In the genomic region with DNA sequence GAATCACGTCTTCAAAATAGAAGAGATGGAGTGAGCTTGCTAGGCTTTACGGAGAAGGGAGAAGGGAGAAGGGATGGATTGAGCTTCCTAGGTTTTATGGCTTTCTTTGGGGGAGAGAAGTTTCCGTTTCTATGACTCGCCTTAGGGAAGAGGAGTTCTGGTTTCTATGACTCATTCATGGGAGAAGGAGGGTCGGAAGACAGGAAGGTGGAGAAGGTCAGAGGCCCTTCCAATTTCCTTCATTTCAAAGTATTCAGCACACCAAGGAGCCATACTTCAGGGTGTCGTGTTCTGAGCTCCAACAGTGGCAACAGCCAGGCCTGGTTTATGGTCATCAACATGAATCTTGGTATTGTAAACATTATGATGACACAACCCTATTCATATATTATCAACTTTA, we compare ENCODE assay signal across 15 cellular contexts.
DNase-seq lines count a peak whose midpoint lies in the region; TF ChIP-seq lines count a peak whose summit lies in the region.
"Had no signal": no experiment of that assay in that cellular context is flagged by ENCODE, and none has a peak within 500 bp of the region (broad histone marks: within the 10 kb centered on the region; RNA-seq: fewer than 3 reads in every experiment).

No MANE protein-coding gene starts in this region.

- no peaks in the 10 kb centered on the region for H3K36me3 Mint-ChIP-seq in HFFc6 (ENCODE audit: low read depth)
- H3K36me3 Mint-ChIP-seq in type B pancreatic cell: no peaks in the 10 kb centered on the region
- H3K36me3 Mint-ChIP-seq: CD4-positive, alpha-beta memory T cell had no signal

- no peak overlapping the region for H3K27ac ChIP-seq in RWPE1

- H3K27me3 Mint-ChIP-seq in HFFc6 (ENCODE audit: insufficient read depth) (peaks cover 1% of the 10 kb centered on the region; the same call in 1 of the 2 replicates), type B pancreatic cell (no peaks in the 10 kb centered on the region)
- H3K27me3 Mint-ChIP-seq: activated CD4-positive, alpha-beta T cell treated with anti-CD3 and anti-CD28 coated beads for 36 hours; CD4-positive, alpha-beta memory T cell had no signal

- no peak for TF ChIP-seq CTCF in HFFc6 (IDR thresholded peaks at IDR 0.05)
- no peak for TF ChIP-seq CTCF in RWPE1 (conservative IDR thresholded peaks at IDR 0.05; ENCODE audit: low read depth)
- TF ChIP-seq CTCF in type B pancreatic cell (conservative IDR thresholded peaks at IDR 0.05): no peak

- H3K9me3 Mint-ChIP-seq in HFFc6 (no peaks in the 10 kb centered on the region), type B pancreatic cell (no peaks in the 10 kb centered on the region)
- H3K9me3 Mint-ChIP-seq: CD4-positive, alpha-beta memory T cell; T-helper 1 cell treated with Interleukin-12 subunit alpha and Interleukin-12 subunit beta and Interleukin-4 antibody, amounts not matched to agents 30 μg/mL and 1 μg/mL, for 36 hours had no signal

- H3K4me1 Mint-ChIP-seq in HFFc6 (ENCODE audit: low read depth) (peaks cover 30% of the 10 kb centered on the region), type B pancreatic cell (ENCODE audit: unreplicated experiment) (no peaks in the 10 kb centered on the region)
- H3K4me1 Mint-ChIP-seq: activated CD4-positive, alpha-beta T cell treated with anti-CD3 and anti-CD28 coated beads for 36 hours; CD4-positive, alpha-beta memory T cell had no signal

- POLR2A ChIA-PET in RWPE1 (lab: Yijun Ruan, JAX; ENCODE audit: low non-redundant PET): no interaction called here

- DNase-seq in HFFc6 (peak; percentile 35), RWPE1 (ENCODE audit: low spot score) (peak; percentile 24), fibroblast of peridontal ligament (ENCODE audit: extremely low read depth) (peak; percentile 18), stromal cell of bone marrow (ENCODE audit: low read depth) (peak; percentile 3), AG20443 (ENCODE audit: low spot score) (no peak), GM03348 (ENCODE audit: low spot score) (no peak), type B pancreatic cell (ENCODE audit: extremely low spot score, unreplicated experiment) (no peak)
- DNase-seq: activated CD4-positive, alpha-beta T cell treated with anti-CD3 and anti-CD28 coated beads for 36 hours; CD4-positive, alpha-beta memory T cell; erythroblast; NCI-H1105 treated with DMSO at 0.1 percent for 48 hours; NCI-H446 treated with DMSO at 0.1 percent for 48 hours; RPMI8226; stimulated activated naive CD4-positive, alpha-beta T cell had no signal

- CTCF ChIA-PET in RWPE1 (lab: Yijun Ruan, JAX): no interaction called here

- H3K4me3 Mint-ChIP-seq in HFFc6 (peak overlapping the region; percentile 41; the same call in 1 of the 2 replicates), type B pancreatic cell (no peak overlapping the region)
- H3K4me3 Mint-ChIP-seq: activated CD4-positive, alpha-beta T cell treated with anti-CD3 and anti-CD28 coated beads for 36 hours; CD4-positive, alpha-beta memory T cell; T-helper 1 cell treated with Interleukin-12 subunit alpha and Interleukin-12 subunit beta and Interleukin-4 antibody, amounts not matched to agents 30 μg/mL and 1 μg/mL, for 36 hours had no signal

- H3K27ac Mint-ChIP-seq in HFFc6: peak overlapping the region; percentile 62
- no peak overlapping the region for H3K27ac Mint-ChIP-seq in type B pancreatic cell
- H3K27ac Mint-ChIP-seq: activated CD4-positive, alpha-beta T cell treated with anti-CD3 and anti-CD28 coated beads for 36 hours; CD4-positive, alpha-beta memory T cell; T-helper 1 cell treated with Interleukin-12 subunit alpha and Interleukin-12 subunit beta and Interleukin-4 antibody, amounts not matched to agents 30 μg/mL and 1 μg/mL, for 36 hours had no signal

Comparison
In these comparisons a context has a peak if more than half of its experiments do, and no peak if none do; other contexts are left out.
1. DNase-seq: peak in HFFc6 (single experiment), RWPE1 (single experiment), fibroblast of peridontal ligament (single experiment) and stromal cell of bone marrow (single experiment); none in AG20443 (single experiment), GM03348 (single experiment) and type B pancreatic cell (single experiment).